In the genomic region with DNA sequence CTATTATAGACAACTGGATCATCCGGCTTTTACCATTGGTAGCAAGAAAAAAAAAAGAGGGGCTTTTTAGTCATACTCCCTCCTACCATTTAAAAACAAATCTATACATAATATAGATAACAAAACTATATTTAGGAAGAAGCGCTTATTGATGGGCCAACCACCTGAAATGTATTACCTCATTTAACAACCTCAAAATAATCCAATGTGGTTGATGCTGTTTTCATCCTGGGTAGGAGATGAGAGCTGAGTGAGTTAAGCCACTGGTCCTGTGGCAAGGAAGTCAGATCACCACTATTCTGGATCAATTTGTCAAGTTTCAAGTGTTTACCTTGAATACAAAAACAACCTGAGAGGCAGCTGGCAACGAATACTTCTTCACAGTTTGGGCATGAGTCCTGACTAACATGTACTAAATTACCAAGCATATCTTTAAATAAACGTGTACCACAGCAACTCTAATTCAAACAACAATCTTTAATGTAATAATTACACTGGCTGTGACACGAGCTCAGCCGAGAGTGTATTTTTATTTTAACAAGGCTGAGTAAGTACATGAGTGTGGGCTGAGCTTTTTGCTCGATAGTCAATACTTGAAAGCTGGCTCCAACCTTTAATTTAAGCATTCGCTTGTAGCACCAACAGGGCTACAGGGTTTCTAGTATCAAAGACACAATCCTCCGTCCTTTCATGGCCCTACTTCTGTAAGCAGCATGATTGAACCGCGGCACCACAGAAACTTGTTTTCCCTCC, we compare ENCODE assay signal across 11 cellular contexts.
DNase-seq lines count a peak whose midpoint lies in the region; ATAC-seq and TF ChIP-seq lines count a peak whose summit lies in the region.
"Had no signal": no experiment of that assay in that cellular context is flagged by ENCODE, and none has a peak within 500 bp of the region (broad histone marks: within the 10 kb centered on the region; RNA-seq: fewer than 3 reads in every experiment).

No MANE protein-coding gene starts in this region.

- no peaks in the 10 kb centered on the region for H3K9me3 Mint-ChIP-seq in memory B cell

- no peak overlapping the region for H2AFZ ChIP-seq in KMS-11 (ENCODE audit: low read depth)

- peaks cover 99% of the 10 kb centered on the region for H3K79me2 ChIP-seq in KMS-11 (ENCODE audit: insufficient read depth, low read depth)

- H3K4me2 ChIP-seq in KMS-11 = peak overlapping the region; percentile 44

- H3K27ac ChIP-seq in KMS-11 (peak overlapping the region; percentile 36; the same call in 1 of the 2 replicates), Peyer's patch (peak overlapping the region in 3 of 4 donors; percentile 23 to 60 (median 30)), WERI-Rb-1 (no peak overlapping the region)

- peak overlapping the region; percentile 87 for H3K27ac Mint-ChIP-seq in memory B cell

- peaks cover 96% of the 10 kb centered on the region for H3K4me1 ChIP-seq in KMS-11 (ENCODE audit: low read depth, poor library complexity, severe bottlenecking)
- peaks cover 0 to 23% (median 4%) of the 10 kb centered on the region in 4 donors for H3K4me1 ChIP-seq in Peyer's patch

- H3K9ac ChIP-seq in KMS-11 = no peak overlapping the region

- H3K36me3 ChIP-seq in KMS-11 (ENCODE audit: insufficient read depth) (no peaks in the 10 kb centered on the region; the same call in 1 of the 2 replicates), Peyer's patch (no peaks in the 10 kb centered on the region), WERI-Rb-1 (no peaks in the 10 kb centered on the region; the same call in none of the 2 replicates)

- no peak overlapping the region for H3K4me3 ChIP-seq in KMS-11 (IDR thresholded peaks at IDR 0.05; ENCODE audit: insufficient read depth, low read depth, low read length)
- H3K4me3 ChIP-seq in Peyer's patch = no peak overlapping the region
- no peak overlapping the region for H3K4me3 ChIP-seq in WERI-Rb-1 (ENCODE audit: low read depth, low read length)

- H3K27me3 ChIP-seq in KMS-11 (ENCODE audit: insufficient read depth, low read depth) (no peaks in the 10 kb centered on the region), Peyer's patch (no peaks in the 10 kb centered on the region), WERI-Rb-1 (ENCODE audit: insufficient read depth, low read depth, severe bottlenecking) (no peaks in the 10 kb centered on the region)

- H4K20me1 ChIP-seq in KMS-11 (ENCODE audit: insufficient read depth) = no peaks in the 10 kb centered on the region

- peaks cover 2% of the 10 kb centered on the region for H3K36me3 Mint-ChIP-seq in memory B cell

- ATAC-seq in memory B cell (ENCODE audit: low read depth) (no peak), HG03432 (IDR thresholded peaks at IDR 0.05; ENCODE audit: unreplicated experiment) (no peak)
- ATAC-seq: Panc1, sciatic nerve had no signal

- peak; percentile 28 to 41 for DNase-seq in SHP77 (lab: John Stamatoyannopoulos, UW)
- DNase-seq in SHP77 treated with DMSO at 0.1 percent for 48 hours (lab: John Stamatoyannopoulos, UW) = no peak
- no peak for DNase-seq in Peyer's patch
- DNase-seq in memory B cell (ENCODE audit: low spot score in 2 of 2) = no peak
- no peak for DNase-seq in HuH-7.5 (ENCODE audit: low spot score)
- DNase-seq in WERI-Rb-1 = no peak
- DNase-seq: SW 1271 had no signal

- peaks cover 40% of the 10 kb centered on the region for H3K4me1 Mint-ChIP-seq in memory B cell

- H3K9me3 ChIP-seq in Peyer's patch = no peaks in the 10 kb centered on the region
- H3K9me3 ChIP-seq in WERI-Rb-1 (ENCODE audit: severe bottlenecking) = no peaks in the 10 kb centered on the region

- no peak for TF ChIP-seq POLR2A in Peyer's patch (IDR thresholded peaks at IDR 0.05)

- H3K4me3 Mint-ChIP-seq in memory B cell = no peak overlapping the region

- no peak for TF ChIP-seq CTCF in KMS-11 (conservative IDR thresholded peaks at IDR 0.05; ENCODE audit: low read depth, low read length)
- no peak for TF ChIP-seq CTCF in Peyer's patch (IDR thresholded peaks at IDR 0.05)
- no peak for TF ChIP-seq CTCF in WERI-Rb-1 (IDR thresholded peaks at IDR 0.05; ENCODE audit: low read depth, low read length)

- no peaks in the 10 kb centered on the region for H3K27me3 Mint-ChIP-seq in memory B cell

Comparison
In these comparisons a context has a peak if more than half of its experiments do, and no peak if none do; other contexts are left out.
1. DNase-seq: peak in SHP77 (2 of 2); none in SHP77 treated with DMSO at 0.1 percent for 48 hours (single experiment), Peyer's patch (0 of 3), memory B cell (0 of 2), HuH-7.5 (single experiment) and WERI-Rb-1 (single experiment).